Comparison of ENCODE assay signal across 15 cellular contexts in genomic region chr21:33848252-33848953, GRCh38.
DNase-seq lines count a peak whose midpoint lies in the region; ATAC-seq lines count a peak whose summit lies in the region.
"Had no signal": no experiment of that assay in that cellular context is flagged by ENCODE, and none has a peak within 500 bp of the region (broad histone marks: within the 10 kb centered on the region; RNA-seq: fewer than 3 reads in every experiment).

No MANE protein-coding gene starts in this region.

- H4K8ac ChIP-seq in mesenchymal stem cell (ENCODE audit: low read length): no peak overlapping the region

- H3K9ac ChIP-seq in mesenchymal stem cell (ENCODE audit: low read length): no peak overlapping the region

- no peak overlapping the region for H2AFZ ChIP-seq in mesenchymal stem cell (ENCODE audit: low read depth, low read length)

- no peak overlapping the region for H3K18ac ChIP-seq in mesenchymal stem cell (ENCODE audit: low read depth in 1 of 2, low read length in 2 of 2)

- no peak overlapping the region for H2BK12ac ChIP-seq in mesenchymal stem cell (ENCODE audit: low read length in 2 of 2)

- no peaks in the 10 kb centered on the region for H3K79me1 ChIP-seq in mesenchymal stem cell (replicated peaks; ENCODE audit: low read length, poor library complexity, severe bottlenecking)

- H3K27me3 ChIP-seq in SJCRH30: no peaks in the 10 kb centered on the region
- H3K27me3 ChIP-seq in mesenchymal stem cell (ENCODE audit: control insufficient read depth in 1 of 2, insufficient read depth in 1 of 2, low read length in 2 of 2): peaks cover 0 to 5% of the 10 kb centered on the region in 2 experiments
- H3K27me3 ChIP-seq: MG63 had no signal

- peak overlapping the region; percentile 91 for H2AK5ac ChIP-seq in mesenchymal stem cell (ENCODE audit: low read length, severe bottlenecking)

- no peak overlapping the region for H3K23ac ChIP-seq in mesenchymal stem cell (ENCODE audit: low read length in 2 of 2)

- H3K9me3 ChIP-seq in SJCRH30 (replicated peaks) (no peaks in the 10 kb centered on the region), mesenchymal stem cell (ENCODE audit: control insufficient read depth, low read length) (no peaks in the 10 kb centered on the region)
- H3K9me3 ChIP-seq: MG63 had no signal

- H3K27ac ChIP-seq in SJCRH30 (peak overlapping the region; percentile 63), mesenchymal stem cell (ENCODE audit: low read length, poor library complexity, severe bottlenecking) (no peak overlapping the region)
- H3K27ac ChIP-seq: C4-2B had no signal

- H2BK15ac ChIP-seq in mesenchymal stem cell (ENCODE audit: low read depth, poor library complexity, severe bottlenecking): no peak overlapping the region

- no peak overlapping the region for H3K4ac ChIP-seq in mesenchymal stem cell (ENCODE audit: low read depth in 1 of 2, low read length in 2 of 2)

- in situ Hi-C loops in Caki2 (cut with HindIII; ENCODE audit: low pct_unique_long_range_greater_than_20kb, low sequenced_read_pairs): no loop called here

- H3K4me2 ChIP-seq in mesenchymal stem cell (ENCODE audit: low read length, poor library complexity, severe bottlenecking): no peak overlapping the region

- H3K4me1 ChIP-seq in SJCRH30: peaks cover 55% of the 10 kb centered on the region
- peaks cover 10% of the 10 kb centered on the region for H3K4me1 ChIP-seq in mesenchymal stem cell (ENCODE audit: control insufficient read depth, insufficient read depth, low read depth, low read length)

- H3K36me3 ChIP-seq in SJCRH30: no peaks in the 10 kb centered on the region
- H3K36me3 ChIP-seq in mesenchymal stem cell (ENCODE audit: control insufficient read depth in 1 of 2, insufficient read depth in 2 of 2, low read depth in 1 of 2, low read length in 2 of 2): peaks cover 0 to 10% of the 10 kb centered on the region in 2 experiments
- H3K36me3 ChIP-seq: MG63 had no signal

- no peak for ATAC-seq in HG02759 (IDR thresholded peaks at IDR 0.05; ENCODE audit: unreplicated experiment)
- ATAC-seq: left lobe of liver had no signal

- H4K91ac ChIP-seq in mesenchymal stem cell (ENCODE audit: low read length): no peak overlapping the region

- no peak overlapping the region for H2BK120ac ChIP-seq in mesenchymal stem cell (ENCODE audit: low read depth, low read length)

- no peak overlapping the region for H3K14ac ChIP-seq in mesenchymal stem cell (ENCODE audit: low read length in 2 of 2)

- H2BK5ac ChIP-seq in mesenchymal stem cell (ENCODE audit: low read depth, low read length, poor library complexity, severe bottlenecking): no peak overlapping the region

- peak overlapping the region; percentile 39 for H3K4me3 ChIP-seq in SJCRH30
- H3K4me3 ChIP-seq in mesenchymal stem cell (ENCODE audit: insufficient read depth in 1 of 2, low read depth in 1 of 2, low read length in 2 of 2): no peak overlapping the region
- H3K4me3 ChIP-seq: MG63 had no signal

- DNase-seq in Caki2 (ENCODE audit: low read depth) (peak; percentile 87), NCI-H187 (lab: John Stamatoyannopoulos, UW) (peak; percentile 43), SJCRH30 (peak; percentile 61 to 76), mesenchymal stem cell (no peak), AG08395 (ENCODE audit: low spot score) (no peak)
- DNase-seq in activated T-cell treated with anti-CD3 and anti-CD28 coated beads, Interleukin-2, amount 50 U/mL, for 1 hour: no peak
- DNase-seq in stimulated activated CD8-positive, alpha-beta memory T cell treated with anti-CD3 and anti-CD28 coated beads, Interleukin-4, amount 100 ng/mL, for 48 hours: no peak
- DNase-seq: activated effector memory CD4-positive, alpha-beta T cell treated with Interleukin-2 at 50 U/mL for 16 hours; central memory CD4-positive, alpha-beta T cell; MG63; occipital lobe; stimulated activated CD4-positive, alpha-beta T cell treated with anti-CD3 and anti-CD28 coated beads, Interleukin-1b, Interleukin-23, amount 100 ng/mL, for 48 hours had no signal

- WGBS in mesenchymal stem cell: 92% methylated on average over 17 of the region's 17 CpGs

Comparison
In these comparisons a context has a peak if more than half of its experiments do, and no peak if none do; other contexts are left out.
1. DNase-seq: peak in Caki2 (single experiment), NCI-H187 (2 of 2) and SJCRH30 (2 of 2); none in mesenchymal stem cell (single experiment), activated T-cell treated with anti-CD3 and anti-CD28 coated beads, Interleukin-2, amount 50 U/mL, for 1 hour (single experiment), AG08395 (single experiment) and stimulated activated CD8-positive, alpha-beta memory T cell treated with anti-CD3 and anti-CD28 coated beads, Interleukin-4, amount 100 ng/mL, for 48 hours (single experiment).